Comparison of ENCODE assay signal across 8 cellular contexts in the genomic region with DNA sequence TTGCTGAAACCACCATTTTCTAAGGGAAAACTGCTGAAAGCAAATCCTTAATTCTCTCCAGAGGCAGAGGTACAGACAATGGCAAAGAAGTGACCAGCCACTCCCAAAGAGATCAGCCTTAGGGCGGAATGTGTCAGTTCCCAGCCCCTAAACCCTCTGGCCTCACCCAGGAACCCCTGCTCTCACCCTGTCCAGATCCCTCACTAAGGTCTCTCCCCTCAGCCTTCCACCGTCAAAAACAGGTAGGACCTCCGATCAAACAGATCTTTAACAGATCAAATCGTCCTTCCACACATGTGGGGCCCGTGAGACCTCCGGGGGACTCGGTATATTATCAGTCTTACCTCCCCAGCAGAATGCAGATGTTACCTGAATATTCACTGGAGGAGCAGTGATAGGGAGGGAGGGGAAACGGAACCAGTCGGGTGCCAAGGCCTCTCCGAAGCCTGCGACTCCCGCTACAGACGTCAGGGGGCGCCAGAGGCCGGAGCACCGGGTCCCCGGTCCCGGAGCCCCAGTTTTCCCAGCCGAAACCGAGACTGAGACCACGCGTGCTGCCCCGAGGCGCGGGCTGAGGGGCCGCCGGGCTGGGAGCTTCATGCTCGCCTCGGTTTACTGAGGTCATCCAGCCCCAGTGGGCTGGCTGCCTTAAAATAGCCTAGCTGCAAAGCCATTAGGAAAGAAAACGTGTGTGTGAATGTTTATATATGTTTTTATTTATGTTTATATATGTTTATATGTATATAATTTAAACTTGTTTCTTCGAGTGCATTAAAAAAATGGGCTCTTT. TPM values are rescaled to one million over a fixed set of nuclear protein-coding genes. Genes with fewer than 3 reads are reported as not detected.
A peak's percentile ranks its signal among the peaks of the same experiment; 100 is the strongest.
DNase-seq lines count a peak whose midpoint lies in the region; ATAC-seq and TF ChIP-seq lines count a peak whose summit lies in the region.

No MANE protein-coding gene starts in this region.

- H3K27ac ChIP-seq in upper lobe of left lung, result no peak overlapping the region

- intact Hi-C loops in head of caudate nucleus (cut with DNase I), result loop anchor here (5.0 kb wide), 3 partner anchors 151 to 466 kb away; no protein-coding TSS in a partner anchor

- DNase-seq in DMS153 (lab: John Stamatoyannopoulos, UW) (peak; percentile 67), LoVo (ENCODE audit: low spot score) (peak; percentile 76), SK-MEL-5 (ENCODE audit: low read depth, low spot score) (peak; percentile 75), head of caudate nucleus (peak; percentile 67 to 94 (median 87)), pons (ENCODE audit: low spot score) (peak; percentile 44), upper lobe of left lung (peak; percentile 82 to 95)
- peak; percentile 64 for DNase-seq in activated gamma-delta T cell treated with anti-CD3 and anti-CD28 coated beads, Interleukin-2, amount 50 U/mL, for 16 hours (ENCODE audit: low read depth)

- no peak for TF ChIP-seq POLR2A in upper lobe of left lung (IDR thresholded peaks at IDR 0.05)

- H3K4me3 ChIP-seq in upper lobe of left lung, result peak overlapping the region in 2 of 4 donors; percentile 26 to 31

- in situ Hi-C loops in SK-MEL-5 (cut with HindIII; ENCODE audit: low pct_unique_long_range_greater_than_20kb, low sequenced_read_pairs), result no loop called here

- peaks cover 4 to 7% (median 5%) of the 10 kb centered on the region in 4 donors for H3K4me1 ChIP-seq in upper lobe of left lung

- peak; percentile 84 for ATAC-seq in GM21723 (IDR thresholded peaks at IDR 0.05; ENCODE audit: unreplicated experiment)
- ATAC-seq in upper lobe of left lung (ENCODE audit: low FRiP score in 2 of 2), result peak; percentile 79 to 93

- H3K9me3 ChIP-seq in upper lobe of left lung, result no peaks in the 10 kb centered on the region

- H3K27me3 ChIP-seq in upper lobe of left lung, result no peaks in the 10 kb centered on the region

- H3K36me3 ChIP-seq in upper lobe of left lung, result no peaks in the 10 kb centered on the region

- TF ChIP-seq CTCF in upper lobe of left lung (IDR thresholded peaks at IDR 0.05), result peak; percentile 84 to 97 (median 92)

- no peak for TF ChIP-seq EP300 in upper lobe of left lung (IDR thresholded peaks at IDR 0.05)

- WGBS in upper lobe of left lung, 2 donors, result 6 to 10% methylated on average over 17 to 31 of the region's 31 CpGs

RNA-seq across cellular contexts. Expression of gene GPA33, which starts 23.6 kb away (rescaled TPM):
- total RNA-seq in SK-MEL-5 (2014; rRNA removed; shearing (Covaris generic)), result not detected in 2 replicates
- polyA plus RNA-seq in SK-MEL-5 (2015; cell fraction: cytosol; rRNA removed), result not detected in 2 replicates
- not detected in 2 replicates for polyA plus RNA-seq in SK-MEL-5 (2015; cell fraction: nucleus; rRNA removed)
- total RNA-seq in upper lobe of left lung, result 10 to 100 TPM in 1 of 6 donors, 1 to 10 TPM in 4, under 1 TPM in 1; 0.89 to 18.4 (median 3.8) TPM

RNA-seq across cellular contexts. Expression of gene STYXL2, which starts 27.3 kb away (rescaled TPM):
- 0.03 TPM in 1 of 2 replicates, not detected in the other for total RNA-seq in SK-MEL-5 (2014; rRNA removed; shearing (Covaris generic))
- polyA plus RNA-seq in SK-MEL-5 (2015; cell fraction: cytosol; rRNA removed), result not detected in 2 replicates
- not detected in 2 replicates for polyA plus RNA-seq in SK-MEL-5 (2015; cell fraction: nucleus; rRNA removed)
- total RNA-seq in upper lobe of left lung, result under 1 TPM in 3 of 6 donors, not detected in 3; 0.10 to 0.30 (median 0.23) TPM
